Comparison of ENCODE assay signal across 1 cellular context in the genomic region with DNA sequence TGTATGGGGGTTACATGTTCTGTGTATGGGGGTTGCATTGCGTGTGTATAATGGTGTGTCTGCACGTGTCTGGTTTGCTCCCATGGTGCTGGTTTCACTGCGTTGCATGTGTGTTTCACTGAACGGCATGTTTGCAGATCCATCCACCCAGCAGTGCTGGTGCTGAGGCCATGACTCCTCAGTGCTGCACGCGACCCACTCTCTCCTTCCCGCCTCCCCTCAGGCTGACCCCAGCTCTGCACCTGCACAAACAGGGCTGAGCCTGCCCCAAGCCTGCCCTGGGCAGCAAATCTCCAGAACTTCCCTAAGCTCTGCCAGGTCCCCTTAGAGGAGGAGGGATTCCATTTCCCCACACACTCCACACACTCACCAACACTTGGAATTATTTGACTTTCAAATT.
A peak's percentile ranks its signal among the peaks of the same experiment; 100 is the strongest.
TF ChIP-seq lines count a peak whose summit lies in the region.

No MANE protein-coding gene starts in this region.

TF ChIP-seq in HepG2, 621 proteins besides CTCF, POLR2A, EP300 and RAD21:
- TF ChIP-seq, protein P1, sequence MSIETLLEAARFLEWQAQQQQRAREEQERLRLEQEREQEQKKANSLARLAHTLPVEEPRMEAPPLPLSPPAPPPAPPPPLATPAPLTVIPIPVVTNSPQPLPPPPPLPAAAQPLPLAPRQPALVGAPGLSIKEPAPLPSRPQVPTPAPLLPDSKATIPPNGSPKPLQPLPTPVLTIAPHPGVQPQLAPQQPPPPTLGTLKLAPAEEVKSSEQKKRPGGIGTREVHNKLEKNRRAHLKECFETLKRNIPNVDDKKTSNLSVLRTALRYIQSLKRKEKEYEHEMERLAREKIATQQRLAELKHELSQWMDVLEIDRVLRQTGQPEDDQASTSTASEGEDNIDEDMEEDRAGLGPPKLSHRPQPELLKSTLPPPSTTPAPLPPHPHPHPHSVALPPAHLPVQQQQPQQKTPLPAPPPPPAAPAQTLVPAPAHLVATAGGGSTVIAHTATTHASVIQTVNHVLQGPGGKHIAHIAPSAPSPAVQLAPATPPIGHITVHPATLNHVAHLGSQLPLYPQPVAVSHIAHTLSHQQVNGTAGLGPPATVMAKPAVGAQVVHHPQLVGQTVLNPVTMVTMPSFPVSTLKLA (IDR thresholded peaks at IDR 0.05), result peak; percentile 63
- no peak for TF ChIP-seq ZNF12 (CRISPR knock-in tag; IDR thresholded peaks at IDR 0.05)
